ENCODE assay signal across 19 cellular contexts in genomic region chr2:16189851-16190160, GRCh38.
"Had no signal": no experiment of that assay in that cellular context is flagged by ENCODE, and none has a peak within 500 bp of the region (broad histone marks: within the 10 kb centered on the region; RNA-seq: fewer than 3 reads in every experiment).

No MANE protein-coding gene starts in this region.

- H3K4me1 ChIP-seq: colonic mucosa, esophagus muscularis mucosa, foreskin keratinocyte, gastroesophageal sphincter, heart left ventricle, lower lobe of right lung, prostate gland, right atrium auricular region, suprapubic skin, transverse colon had no signal

- H3K27me3 ChIP-seq: colonic mucosa, foreskin keratinocyte, gastroesophageal sphincter, heart left ventricle, right atrium auricular region, suprapubic skin, transverse colon had no signal

- H3K27ac ChIP-seq: colonic mucosa, esophagus muscularis mucosa, foreskin keratinocyte, gastroesophageal sphincter, heart left ventricle, lower lobe of right lung, prostate gland, right atrium auricular region, skin epidermis, suprapubic skin, transverse colon had no signal

- H3K36me3 ChIP-seq: colonic mucosa, esophagus muscularis mucosa, gastroesophageal sphincter, heart left ventricle, lower lobe of right lung, prostate gland, right atrium auricular region, suprapubic skin, transverse colon had no signal

- ATAC-seq: foreskin keratinocyte; gastroesophageal sphincter; heart left ventricle; left ventricle myocardium superior; lower lobe of right lung; natural killer cell; stimulated activated naive CD8-positive, alpha-beta T cell treated with anti-CD3 and anti-CD28 coated beads, Interleukin-15, amount 100 ng/mL, for 72 hours had no signal

- H3K4me3 ChIP-seq: colonic mucosa, esophagus muscularis mucosa, gastroesophageal sphincter, heart left ventricle, lower lobe of right lung, prostate gland, right atrium auricular region, skin epidermis, suprapubic skin, transverse colon had no signal

- H3K9me3 ChIP-seq: colonic mucosa, esophagus muscularis mucosa, gastroesophageal sphincter, lower lobe of right lung, prostate gland, right atrium auricular region, suprapubic skin, transverse colon had no signal

- DNase-seq: colonic mucosa; effector memory CD4-positive, alpha-beta T cell; foreskin keratinocyte; heart left ventricle; hippocampal formation; left ventricle myocardium superior; lower lobe of right lung; natural killer cell; stimulated activated CD4-positive, alpha-beta T cell treated with anti-CD3 and anti-CD28 coated beads, Interleukin-15, amount 100 ng/mL, for 24 hours; stimulated activated CD4-positive, alpha-beta T cell treated with anti-CD3 and anti-CD28 coated beads, Interleukin-2, amount 100 ng/mL, for 48 hours; stimulated activated naive CD4-positive, alpha-beta T cell; stimulated activated naive CD8-positive, alpha-beta T cell treated with anti-CD3 and anti-CD28 coated beads, Interleukin-15, amount 100 ng/mL, for 72 hours; transverse colon had no signal
